Comparison of ENCODE assay signal across 24 cellular contexts in genomic region chr12:66165141-66165540, GRCh38.
"Had no signal": no experiment of that assay in that cellular context is flagged by ENCODE, and none has a peak within 500 bp of the region (broad histone marks: within the 10 kb centered on the region; RNA-seq: fewer than 3 reads in every experiment).

No MANE protein-coding gene starts in this region.

- H3K4me3 ChIP-seq: dorsolateral prefrontal cortex, gastrocnemius medialis, lower lobe of right lung, prostate gland, right atrium auricular region, smooth muscle cell, stomach, thyroid gland had no signal

- H3K4me1 ChIP-seq: prostate gland had no signal

- H3K36me3 ChIP-seq: prostate gland, right atrium auricular region had no signal

- H3K27me3 ChIP-seq: dorsolateral prefrontal cortex, gastrocnemius medialis, right atrium auricular region, stomach, thyroid gland had no signal

- DNase-seq: dorsolateral prefrontal cortex; effector CD4-positive, alpha-beta T cell; endodermal cell; gastrocnemius medialis; head of caudate nucleus; left ventricle myocardium superior; lower lobe of right lung; naive thymus-derived CD8-positive, alpha-beta T cell; nephron progenitor cell; nucleus accumbens; stimulated activated CD4-positive, alpha-beta T cell treated with anti-CD3 and anti-CD28 coated beads, Interleukin-12 subunit alpha, Interleukin-12 subunit beta, amount 100 ng/mL, for 4 hours; stimulated activated CD4-positive, alpha-beta T cell treated with anti-CD3 and anti-CD28 coated beads, Interleukin-1b, Interleukin-23, amount 100 ng/mL, for 48 hours; stimulated activated CD4-positive, alpha-beta T cell treated with anti-CD3 and anti-CD28 coated beads, Interleukin-4, amount 100 ng/mL, for 24 hours; stimulated activated naive CD4-positive, alpha-beta T cell treated with Interleukin-2 at 50 U/mL for 16 hours; stomach; thyroid gland; trophoblast cell had no signal

- H3K27ac Mint-ChIP-seq: endodermal cell, nephron progenitor cell had no signal

- H3K27me3 Mint-ChIP-seq: naive thymus-derived CD8-positive, alpha-beta T cell had no signal

- ATAC-seq: esophagus mucosa; gastrocnemius medialis; left ventricle myocardium superior; lower lobe of right lung; naive thymus-derived CD8-positive, alpha-beta T cell; sciatic nerve; stimulated activated effector memory CD8-positive, alpha-beta T cell treated with anti-CD3 and anti-CD28 coated beads, Interleukin-12 subunit alpha, Interleukin-12 subunit beta, amount 100 ng/mL, for 72 hours had no signal

- H3K27ac ChIP-seq: dorsolateral prefrontal cortex, epithelial cell of prostate, gastrocnemius medialis, lower lobe of right lung, prostate gland, right atrium auricular region, stomach, thyroid gland had no signal

- H3K4me3 Mint-ChIP-seq: endodermal cell; nephron progenitor cell; stimulated activated effector memory CD8-positive, alpha-beta T cell treated with anti-CD3 and anti-CD28 coated beads, Interleukin-12 subunit alpha, Interleukin-12 subunit beta, amount 100 ng/mL, for 72 hours had no signal

- H3K9me3 ChIP-seq: lower lobe of right lung, prostate gland, right atrium auricular region, stomach, thyroid gland had no signal
